ENCODE assay signal across 7 cellular contexts in the genomic region with DNA sequence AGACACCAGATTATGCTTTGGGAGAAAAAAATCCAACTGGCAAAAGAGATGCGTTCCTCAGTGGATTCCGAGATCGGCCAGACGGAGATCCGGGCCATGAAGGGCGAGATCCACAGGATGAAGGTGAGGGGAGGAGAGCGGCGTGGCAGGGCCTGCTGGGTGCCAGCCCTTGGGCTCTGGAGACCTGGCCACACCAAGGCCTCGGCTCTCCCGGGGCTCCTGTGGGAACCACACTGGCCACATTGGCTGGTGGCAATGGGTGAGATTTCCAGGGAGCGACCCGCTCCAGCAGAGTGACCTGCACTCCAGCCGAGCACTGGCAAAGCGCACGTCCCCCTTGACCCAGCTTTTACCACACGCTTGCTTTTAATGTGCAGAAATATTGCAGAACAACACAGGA.
"Had no signal": no experiment of that assay in that cellular context is flagged by ENCODE, and none has a peak within 500 bp of the region (broad histone marks: within the 10 kb centered on the region; RNA-seq: fewer than 3 reads in every experiment).

No MANE protein-coding gene starts in this region.

- H2AFZ ChIP-seq: GM23248 had no signal

- H3K9me3 ChIP-seq: HAP-1 had no signal

- H3K4me3 ChIP-seq: GM23248, HAP-1 had no signal

- ATAC-seq: HCT116 had no signal

- H3K4me1 ChIP-seq: HAP-1 had no signal

- DNase-seq: GM23248, GOT3, H7, HFFc6, IMR-90 had no signal

- H3K9ac ChIP-seq: GM23248 had no signal

- H3K36me3 ChIP-seq: HAP-1 had no signal

- H3K27ac ChIP-seq: GM23248 had no signal
